7 cellular contexts compared by ENCODE assay signal in the genomic region with DNA sequence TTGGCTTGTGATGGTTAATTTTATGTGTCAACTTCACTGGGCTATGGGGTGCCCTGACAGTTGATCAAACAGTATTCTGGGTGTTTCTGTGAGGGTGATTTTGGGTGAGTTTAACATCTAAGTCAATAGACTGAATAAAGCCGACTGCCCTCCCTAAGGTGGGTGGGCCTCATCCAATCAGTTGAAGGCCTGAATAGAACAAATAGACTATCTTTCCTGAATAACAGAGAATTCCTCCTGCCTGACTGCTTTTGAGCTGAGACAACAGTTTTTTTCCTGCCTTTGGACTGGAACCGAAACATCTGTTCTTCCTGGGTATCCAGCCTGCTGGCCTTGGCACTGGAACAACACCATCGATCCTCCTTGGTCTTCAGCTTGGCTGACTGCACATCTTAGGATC. TPM values are rescaled to one million over a fixed set of nuclear protein-coding genes. Genes with fewer than 3 reads are reported as not detected.
DNase-seq lines count a peak whose midpoint lies in the region; ATAC-seq, FAIRE-seq and TF ChIP-seq lines count a peak whose summit lies in the region.
"Not testable (repeated sequence)": the region's sequence is repeated elsewhere in the genome, so short reads cannot be mapped to it uniquely, and the experiment has no call there.

No MANE protein-coding gene starts in this region.

- not testable (repeated sequence) for TF ChIP-seq EP300 in K562 (IDR thresholded peaks at IDR 0.05; ENCODE audit: low read length)

- DNase-seq in NCI-H446 (lab: John Stamatoyannopoulos, UW) (peak; percentile 16 to 80), left lobe of liver (ENCODE audit: low spot score) (peak; percentile 29), myocyte (ENCODE audit: low read depth) (peak; percentile 3), sciatic nerve (ENCODE audit: low spot score) (peak; percentile 7)
- peak; percentile 10 for DNase-seq in activated effector memory CD4-positive, alpha-beta T cell treated with anti-CD3 and anti-CD28 coated beads, Interleukin-2, amount 50 U/mL, for 16 hours
- DNase-seq in K562 (ENCODE audit: extremely low read depth in 1 of 4, low spot score in 3 of 4): not testable (repeated sequence)

- ATAC-seq in K562, left lobe of liver, sciatic nerve: not testable (repeated sequence)

- intact Hi-C loops in K562 (cut with micrococcal nuclease); sciatic nerve (cut with DNase I): not testable (repeated sequence)

- not testable (repeated sequence) for H3K27me3 ChIP-seq in K562 (ENCODE audit: control insufficient read depth in 2 of 2, insufficient read depth in 2 of 2, low read length in 2 of 2)

- CTCF ChIA-PET in HEK293 (lab: Yijun Ruan, JAX): interaction anchor here (0.6 to 2.4 kb wide), 2 partner anchors 11 to 237 kb away, joined by 3 to 9 read pairs; no protein-coding TSS in a partner anchor
- CTCF ChIA-PET in K562 (lab: Yijun Ruan, JAX; ENCODE audit: low intra/inter-chr PET ratio): not testable (repeated sequence)

- not testable (repeated sequence) for H3K79me2 ChIP-seq in K562 (ENCODE audit: control insufficient read depth, insufficient read depth, low read length)

- BruUV-seq in K562 (replicated peaks; lab: Mats Ljungman, UMichigan): not testable (repeated sequence)

- not testable (repeated sequence) for H3K27ac ChIP-seq in HEK293 (ENCODE audit: extremely low read depth, low read depth, low read length); K562 (ENCODE audit: extremely low read depth, low read depth, low read length)

- in situ Hi-C loops in K562 (cut with MboI): not testable (repeated sequence)

- H2AFZ ChIP-seq in K562 (ENCODE audit: low read depth, low read length): not testable (repeated sequence)

- not testable (repeated sequence) for H3K4me1 ChIP-seq in HEK293 (ENCODE audit: control insufficient read depth, insufficient read depth, low read length); K562 (replicated peaks in 1 of 2; ENCODE audit: control insufficient read depth in 2 of 2, insufficient read depth in 2 of 2, low read length in 2 of 2)

- POLR2A ChIA-PET in HEK293 (lab: Yijun Ruan, JAX); K562 (lab: Yijun Ruan, JAX): not testable (repeated sequence)

- H3K9me3 ChIP-seq in HEK293 (ENCODE audit: control insufficient read depth, insufficient read depth, low read depth, low read length); K562 (replicated peaks; ENCODE audit: control insufficient read depth, insufficient read depth, low read depth, low read length): not testable (repeated sequence)

- TF ChIP-seq CTCF in HEK293 (tag by site-specific recombination; IDR thresholded peaks at IDR 0.05); K562 (IDR thresholded peaks at IDR 0.05 in 2 of 3, conservative IDR thresholded peaks at IDR 0.05 in 1 of 3; ENCODE audit: insufficient read depth in 2 of 3, low read depth in 1 of 3, low read length in 3 of 3): not testable (repeated sequence)

- H3K36me3 ChIP-seq in HEK293 (ENCODE audit: control insufficient read depth in 2 of 2, insufficient read depth in 1 of 2, low read length in 2 of 2); K562 (ENCODE audit: control insufficient read depth, insufficient read depth, low read length): not testable (repeated sequence)

- H3K4me3 ChIP-seq in HEK293 (ENCODE audit: low read depth, low read length); K562: not testable (repeated sequence)

- 60% methylated on average over 3 of the region's 3 CpGs for WGBS in K562 (ENCODE audit: insufficient coverage, low coverage, missing lambda C conversion rate)

- not testable (repeated sequence) for H3K9me1 ChIP-seq in K562 (ENCODE audit: control insufficient read depth, insufficient read depth, low read length)

- H3K4me2 ChIP-seq in K562 (ENCODE audit: insufficient read depth, low read length): not testable (repeated sequence)

- TF ChIP-seq RAD21 in K562 (CRISPR knock-in tag; conservative IDR thresholded peaks at IDR 0.05 in 1 of 2, IDR thresholded peaks at IDR 0.05 in 1 of 2): not testable (repeated sequence)

- H3K9ac ChIP-seq in K562 (ENCODE audit: insufficient read depth in 1 of 2, low read depth in 2 of 2, low read length in 2 of 2): not testable (repeated sequence)

- FAIRE-seq in K562 (lab: Jason Lieb, UNC): not testable (repeated sequence)

- H4K20me1 ChIP-seq in K562 (replicated peaks; ENCODE audit: control insufficient read depth, insufficient read depth, low read length): not testable (repeated sequence)

- TF ChIP-seq POLR2A in K562 (conservative IDR thresholded peaks at IDR 0.05): not testable (repeated sequence)

TF ChIP-seq in HEK293, 187 proteins besides CTCF, POLR2A, EP300 and RAD21:
- TF ChIP-seq ZNF10 (tag by site-specific recombination; IDR thresholded peaks at IDR 0.05): peak; percentile 96

TF ChIP-seq in K562, 482 proteins besides CTCF, POLR2A, EP300 and RAD21:
- TF ChIP-seq ZNF134 (CRISPR knock-in tag; conservative IDR thresholded peaks at IDR 0.05) (peak; percentile 96), RBM25 (IDR thresholded peaks at IDR 0.05; ENCODE audit: low read depth, low read length, severe bottlenecking) (peak; percentile 22)

RNA-seq across cellular contexts. Expression of a gene that starts 33.0 kb away (rescaled TPM):
- 165 and 234 TPM in 2 replicates for total RNA-seq in K562 (2011; cell fraction: chromatin; rRNA removed; ENCODE audit: low replicate concordance)
- 104 and 108 TPM in 2 replicates for total RNA-seq in K562 (2011; cell fraction: nucleolus; rRNA removed)
- total RNA-seq in K562 (2011; cell fraction: nucleoplasm; rRNA removed): 115 and 124 TPM in 2 replicates
- total RNA-seq in K562 (2014; rRNA removed): 132 and 140 TPM in 2 replicates
- total RNA-seq in K562 (2014; rRNA removed; fragmentation: Illumina TruSeq; extraction: Trizol): 241 and 267 TPM in 2 replicates
- 235 and 243 TPM in 2 replicates for total RNA-seq in K562 (2015; rRNA removed; fragmentation: Illumina TruSeq; extraction: Trizol)
- 219 and 223 TPM in 2 replicates for total RNA-seq in K562 (2021)
- polyA plus RNA-seq in K562 (2011; rRNA removed): 200 and 229 TPM in 2 replicates
- polyA plus RNA-seq in K562 (2011; cell fraction: cytosol; rRNA removed): 215 and 240 TPM in 2 replicates
- polyA plus RNA-seq in K562 (2011; cell fraction: nucleus; rRNA removed): 127 and 151 TPM in 2 replicates
- 168 and 218 TPM in 2 replicates for polyA plus RNA-seq in K562 (2012)
- polyA plus RNA-seq in K562 (2014; fragmentation: Illumina TruSeq; extraction: Trizol): 232 and 250 TPM in 2 replicates
- 100 to 1,000 TPM; 594 to 984 TPM for polyA plus RNA-seq in K562 (2014; fragmentation: Nextera tagmentation; extraction: Ambion mirVana)
- polyA plus RNA-seq in K562 (2014; rRNA removed): 136 and 162 TPM in 2 replicates
- polyA minus RNA-seq in K562 (2011; rRNA and poly(A)+ RNA removed): 466 and 590 TPM in 2 replicates
- 201 and 253 TPM in 2 replicates for polyA minus RNA-seq in K562 (2011; cell fraction: cytosol; rRNA and poly(A)+ RNA removed)
- polyA minus RNA-seq in K562 (2011; cell fraction: nucleus; rRNA and poly(A)+ RNA removed): 75.3 and 108 TPM in 2 replicates
- 9.6 TPM for total RNA-seq in left lobe of liver
- 66.8 and 70.6 TPM in 2 replicates for total RNA-seq in myocyte
- 85.8 TPM for polyA plus RNA-seq in myocyte (2012)
- 15.0 TPM for total RNA-seq in sciatic nerve
